17 cellular contexts compared by ENCODE assay signal in genomic region chr18:59468821-59469220, GRCh38.
A peak's percentile ranks its signal among the peaks of the same experiment; 100 is the strongest.
DNase-seq lines count a peak whose midpoint lies in the region; ATAC-seq and TF ChIP-seq lines count a peak whose summit lies in the region.
"Had no signal": no experiment of that assay in that cellular context is flagged by ENCODE, and none has a peak within 500 bp of the region (broad histone marks: within the 10 kb centered on the region; RNA-seq: fewer than 3 reads in every experiment).

No MANE protein-coding gene starts in this region.

- no peaks in the 10 kb centered on the region for H3K4me1 Mint-ChIP-seq in CD4-positive, alpha-beta memory T cell
- H3K4me1 Mint-ChIP-seq: CD4-positive, CD25-positive, alpha-beta regulatory T cell had no signal

- ATAC-seq in heart right ventricle (no peak), right cardiac atrium (no peak), upper lobe of left lung (ENCODE audit: low FRiP score in 2 of 2) (no peak)

- no peak overlapping the region for H3K4me3 Mint-ChIP-seq in CD4-positive, alpha-beta memory T cell
- H3K4me3 Mint-ChIP-seq: CD4-positive, CD25-positive, alpha-beta regulatory T cell had no signal

- CTCF ChIA-PET in CD4-positive, alpha-beta memory T cell (lab: Charles Lee; ENCODE audit: partially characterized antibody) = no interaction called here

- H3K27me3 Mint-ChIP-seq in CD4-positive, alpha-beta memory T cell = peaks cover 1 to 4% of the 10 kb centered on the region in 2 donors
- H3K27me3 Mint-ChIP-seq: CD4-positive, CD25-positive, alpha-beta regulatory T cell had no signal

- H3K27ac Mint-ChIP-seq in CD4-positive, alpha-beta memory T cell = no peak overlapping the region
- H3K27ac Mint-ChIP-seq: CD4-positive, CD25-positive, alpha-beta regulatory T cell had no signal

- H3K4me1 ChIP-seq in heart right ventricle = peaks cover 0 to 30% (median 0%) of the 10 kb centered on the region in 9 donors
- H3K4me1 ChIP-seq in right cardiac atrium (ENCODE audit: control insufficient read depth, insufficient read depth, low read length) = no peaks in the 10 kb centered on the region
- H3K4me1 ChIP-seq in upper lobe of left lung = no peaks in the 10 kb centered on the region
- no peaks in the 10 kb centered on the region for H3K4me1 ChIP-seq in CD4-positive, alpha-beta memory T cell (ENCODE audit: insufficient read depth, low read length)
- H3K4me1 ChIP-seq: BE2C, Caco-2, HAP-1 had no signal

- no peaks in the 10 kb centered on the region for H3K36me3 ChIP-seq in heart right ventricle
- H3K36me3 ChIP-seq in upper lobe of left lung = no peaks in the 10 kb centered on the region
- H3K36me3 ChIP-seq in CD4-positive, alpha-beta memory T cell (ENCODE audit: insufficient read depth, low read length) = no peaks in the 10 kb centered on the region
- H3K36me3 ChIP-seq: BE2C, HAP-1 had no signal

- H3K27me3 ChIP-seq in heart right ventricle = no peaks in the 10 kb centered on the region
- no peaks in the 10 kb centered on the region for H3K27me3 ChIP-seq in right cardiac atrium (ENCODE audit: control insufficient read depth, insufficient read depth)
- H3K27me3 ChIP-seq in upper lobe of left lung = no peaks in the 10 kb centered on the region
- H3K27me3 ChIP-seq in CD4-positive, alpha-beta memory T cell (ENCODE audit: insufficient read depth, low read length) = no peaks in the 10 kb centered on the region
- H3K27me3 ChIP-seq: BE2C had no signal

- H3K4me3 ChIP-seq in heart right ventricle (no peak overlapping the region), right cardiac atrium (ENCODE audit: low read length) (no peak overlapping the region), upper lobe of left lung (no peak overlapping the region)
- no peak overlapping the region for H3K4me3 ChIP-seq in CD4-positive, alpha-beta memory T cell (ENCODE audit: low read length in 2 of 2)
- H3K4me3 ChIP-seq: GM23248, HAP-1 had no signal

- no peak for TF ChIP-seq EP300 in upper lobe of left lung (IDR thresholded peaks at IDR 0.05)

- TF ChIP-seq CTCF in heart right ventricle (IDR thresholded peaks at IDR 0.05) (no peak), upper lobe of left lung (IDR thresholded peaks at IDR 0.05) (no peak)

- intact Hi-C loops in heart right ventricle (cut with DNase I) = loop anchor here in 4 of 10 donors (2.0 to 10.0 kb wide), 5 partner anchors 48 to 226 kb away; partner anchors contain the start of gene CCBE1 (in 1 of the 4)
- intact Hi-C loops in right cardiac atrium (cut with DNase I) = loop anchor here in 3 of 4 donors (5.0 to 10.0 kb wide), 3 partner anchors 86 to 228 kb away; partner anchors contain the start of gene CCBE1 (in 2 of the 3)
- intact Hi-C loops in CD4-positive, alpha-beta memory T cell (cut with micrococcal nuclease) = no loop called here

- WGBS in heart right ventricle, 2 donors = 69 to 86% methylated on average over 4 of the region's 4 CpGs
- WGBS in right cardiac atrium = 69% methylated on average over 4 of the region's 4 CpGs
- 52 to 57% methylated on average over 4 of the region's 4 CpGs for WGBS in upper lobe of left lung, 2 donors

- POLR2A ChIA-PET in CD4-positive, alpha-beta memory T cell (lab: Charles Lee; ENCODE audit: partially characterized antibody) = no interaction called here

- H3K36me3 Mint-ChIP-seq in CD4-positive, alpha-beta memory T cell = no peaks in the 10 kb centered on the region
- H3K36me3 Mint-ChIP-seq: CD4-positive, CD25-positive, alpha-beta regulatory T cell had no signal

- peaks cover 0 to 2% (median 0%) of the 10 kb centered on the region in 8 donors for H3K9me3 Mint-ChIP-seq in CD4-positive, alpha-beta memory T cell

- TF ChIP-seq POLR2A in upper lobe of left lung (IDR thresholded peaks at IDR 0.05) = no peak

- H3K27ac ChIP-seq in heart right ventricle = peak overlapping the region in 9 of 10 donors; percentile 8 to 87 (median 81)
- H3K27ac ChIP-seq in right cardiac atrium (ENCODE audit: low read length) = no peak overlapping the region
- no peak overlapping the region for H3K27ac ChIP-seq in upper lobe of left lung
- no peak overlapping the region for H3K27ac ChIP-seq in CD4-positive, alpha-beta memory T cell (ENCODE audit: low read depth, low read length)
- H3K27ac ChIP-seq: GM23248, HL-60 had no signal

- DNase-seq in heart right ventricle (no peak), right cardiac atrium (no peak), G401 (ENCODE audit: low spot score) (peak; percentile 69), NCI-H2171 (lab: John Stamatoyannopoulos, UW) (peak; percentile 13), cerebellar cortex (ENCODE audit: low spot score) (peak; percentile 59), AG20443 (ENCODE audit: low spot score) (no peak), upper lobe of left lung (no peak)
- DNase-seq in CD4-positive, alpha-beta memory T cell = no peak
- DNase-seq: BE2C; Caco-2; CD4-positive, CD25-positive, alpha-beta regulatory T cell; DMS53; DND-41; EL; GM23248 had no signal

- no peaks in the 10 kb centered on the region for H3K9me3 ChIP-seq in heart right ventricle
- H3K9me3 ChIP-seq in right cardiac atrium (ENCODE audit: control insufficient read depth, low read length) = no peaks in the 10 kb centered on the region
- H3K9me3 ChIP-seq in upper lobe of left lung = no peaks in the 10 kb centered on the region
- no peaks in the 10 kb centered on the region for H3K9me3 ChIP-seq in CD4-positive, alpha-beta memory T cell (ENCODE audit: control insufficient read depth in 1 of 2, low read length in 2 of 2)
- H3K9me3 ChIP-seq: BE2C, Caco-2, HAP-1 had no signal

- in situ Hi-C loops in G401 (cut with HindIII; ENCODE audit: low sequenced_read_pairs) = no loop called here

Comparison
In these comparisons a context has a peak if more than half of its experiments do, and no peak if none do; other contexts are left out.
1. H3K27ac ChIP-seq: peak in heart right ventricle (9 of 10); none in right cardiac atrium (single experiment), upper lobe of left lung (0 of 4) and CD4-positive, alpha-beta memory T cell (single experiment).
2. DNase-seq: peak in G401 (single experiment), NCI-H2171 (single experiment) and cerebellar cortex (single experiment); none in heart right ventricle (0 of 2), right cardiac atrium (0 of 3), AG20443 (single experiment), upper lobe of left lung (0 of 2) and CD4-positive, alpha-beta memory T cell (0 of 5).